In genomic region chr10:15420858-15421257, GRCh38 we compare ENCODE assay signal across 24 cellular contexts.
"Had no signal": no experiment of that assay in that cellular context is flagged by ENCODE, and none has a peak within 500 bp of the region (broad histone marks: within the 10 kb centered on the region; RNA-seq: fewer than 3 reads in every experiment).

No MANE protein-coding gene starts in this region.

- H3K4me2 ChIP-seq: hepatocyte had no signal

- H3K27me3 ChIP-seq: breast epithelium, colonic mucosa, dorsolateral prefrontal cortex, esophagus muscularis mucosa, hepatocyte, tibial artery had no signal

- H3K9ac ChIP-seq: parathyroid adenoma had no signal

- H3K4me1 Mint-ChIP-seq: activated naive CD8-positive, alpha-beta T cell treated with anti-CD3 and anti-CD28 coated beads, Interleukin-2, amount 10 ng/mL, durations not matched to agents 7 days and 5 days; central memory CD8-positive, alpha-beta T cell; immature natural killer cell; naive B cell; stimulated activated naive CD8-positive, alpha-beta T cell treated with anti-CD3 and anti-CD28 coated beads, Interleukin-15, amount 100 ng/mL, for 72 hours had no signal

- H3K9me3 ChIP-seq: breast epithelium, colonic mucosa, esophagus muscularis mucosa had no signal

- H3K36me3 ChIP-seq: breast epithelium, colonic mucosa, esophagus muscularis mucosa, tibial artery had no signal

- DNase-seq: activated CD4-positive, alpha-beta memory T cell treated with anti-CD3 and anti-CD28 coated beads for 36 hours; activated CD4-positive, alpha-beta T cell treated with anti-CD3 and anti-CD28 coated beads for 48 hours; activated effector memory CD4-positive, alpha-beta T cell treated with Interleukin-2 at 50 U/mL for 16 hours; activated naive CD4-positive, alpha-beta T cell treated with anti-CD3 and anti-CD28 coated beads for 36 hours; activated naive CD8-positive, alpha-beta T cell treated with anti-CD3 and anti-CD28 coated beads, Interleukin-2, amount 10 ng/mL, durations not matched to agents 7 days and 5 days; activated T-cell treated with anti-CD3 and anti-CD28 coated beads, Interleukin-2, amount 50 U/mL, for 48 hours; amniotic stem cell; colonic mucosa; dorsolateral prefrontal cortex; glutamatergic neuron; immature natural killer cell; naive B cell; nucleus accumbens; right cardiac atrium; stimulated activated CD4-positive, alpha-beta T cell treated with anti-CD3 and anti-CD28 coated beads, Interleukin-12 subunit alpha, Interleukin-12 subunit beta, amount 100 ng/mL, for 4 hours; stimulated activated naive CD8-positive, alpha-beta T cell treated with anti-CD3 and anti-CD28 coated beads, Interleukin-15, amount 100 ng/mL, for 72 hours; tibial artery had no signal

- H2AFZ ChIP-seq: hepatocyte, parathyroid adenoma had no signal

- H3K27ac ChIP-seq: breast epithelium, colonic mucosa, dorsolateral prefrontal cortex, esophagus muscularis mucosa, hepatocyte, parathyroid adenoma, tibial artery had no signal

- H3K9me3 Mint-ChIP-seq: activated naive CD8-positive, alpha-beta T cell treated with anti-CD3 and anti-CD28 coated beads, Interleukin-2, amount 10 ng/mL, durations not matched to agents 7 days and 5 days; immature natural killer cell; stimulated activated naive CD8-positive, alpha-beta T cell treated with anti-CD3 and anti-CD28 coated beads, Interleukin-15, amount 100 ng/mL, for 72 hours had no signal

- H3K4me3 Mint-ChIP-seq: activated CD4-positive, alpha-beta memory T cell treated with anti-CD3 and anti-CD28 coated beads for 36 hours; activated naive CD4-positive, alpha-beta T cell treated with anti-CD3 and anti-CD28 coated beads for 36 hours; activated naive CD8-positive, alpha-beta T cell treated with anti-CD3 and anti-CD28 coated beads, Interleukin-2, amount 10 ng/mL, durations not matched to agents 7 days and 5 days; central memory CD8-positive, alpha-beta T cell; immature natural killer cell; naive B cell; stimulated activated naive CD8-positive, alpha-beta T cell treated with anti-CD3 and anti-CD28 coated beads, Interleukin-15, amount 100 ng/mL, for 72 hours had no signal

- H3K36me3 Mint-ChIP-seq: activated CD4-positive, alpha-beta memory T cell treated with anti-CD3 and anti-CD28 coated beads for 36 hours; activated naive CD8-positive, alpha-beta T cell treated with anti-CD3 and anti-CD28 coated beads, Interleukin-2, amount 10 ng/mL, durations not matched to agents 7 days and 5 days; immature natural killer cell; naive B cell had no signal

- H3K27ac Mint-ChIP-seq: activated CD4-positive, alpha-beta memory T cell treated with anti-CD3 and anti-CD28 coated beads for 36 hours; activated naive CD4-positive, alpha-beta T cell treated with anti-CD3 and anti-CD28 coated beads for 36 hours; activated naive CD8-positive, alpha-beta T cell treated with anti-CD3 and anti-CD28 coated beads, Interleukin-2, amount 10 ng/mL, durations not matched to agents 7 days and 5 days; immature natural killer cell; naive B cell; stimulated activated naive CD8-positive, alpha-beta T cell treated with anti-CD3 and anti-CD28 coated beads, Interleukin-15, amount 100 ng/mL, for 72 hours had no signal

- ATAC-seq: left lobe of liver; right cardiac atrium; stimulated activated naive CD8-positive, alpha-beta T cell treated with anti-CD3 and anti-CD28 coated beads, Interleukin-15, amount 100 ng/mL, for 72 hours had no signal

- H3K79me2 ChIP-seq: hepatocyte, parathyroid adenoma had no signal

- H3K4me3 ChIP-seq: breast epithelium, colonic mucosa, dorsolateral prefrontal cortex, esophagus muscularis mucosa, hepatocyte, lung, tibial artery had no signal

- H3K4me1 ChIP-seq: breast epithelium, colonic mucosa, esophagus muscularis mucosa, parathyroid adenoma, tibial artery had no signal
